In the genomic region with DNA sequence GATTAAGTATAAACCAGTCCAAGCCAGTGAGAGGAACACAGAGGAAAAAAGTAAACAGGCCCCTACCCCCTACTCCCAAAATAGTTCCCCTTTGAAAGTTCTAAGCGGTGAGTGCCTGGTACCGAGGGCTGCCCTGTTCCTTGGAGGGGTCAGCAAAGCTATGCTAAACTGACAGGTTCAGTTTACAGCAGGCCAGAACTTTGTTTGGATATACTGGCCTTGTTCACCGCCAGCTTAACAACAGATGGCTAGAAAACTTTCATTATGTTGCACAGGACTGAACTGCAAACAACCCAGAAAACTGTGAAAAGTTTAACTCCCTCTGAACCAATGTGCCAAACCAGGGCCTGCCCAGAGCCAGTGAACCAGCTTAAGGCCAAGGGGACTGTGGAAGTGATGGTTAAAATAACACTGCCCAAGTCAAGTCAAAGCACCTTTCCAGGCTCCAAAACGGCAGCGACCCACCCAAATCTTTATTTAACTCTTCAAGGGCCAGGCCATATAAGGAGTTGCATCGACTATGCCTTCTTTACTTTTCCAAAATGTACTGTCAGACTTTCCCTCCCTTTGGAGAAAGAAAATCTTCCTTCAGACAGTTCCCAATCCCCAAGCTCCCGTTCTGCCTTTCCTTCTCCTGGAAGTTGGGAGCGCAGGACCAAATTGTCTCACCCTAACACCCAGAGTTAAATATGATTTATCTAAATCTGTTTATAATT, we compare ENCODE assay signal across 1 cellular context.
TF ChIP-seq lines count a peak whose summit lies in the region.

No MANE protein-coding gene starts in this region.

TF ChIP-seq in HepG2, 621 proteins besides CTCF, POLR2A, EP300 and RAD21 (continued from another document):
- no peak for TF ChIP-seq CREB3 (CRISPR knock-in tag; IDR thresholded peaks at IDR 0.05)
- peak; percentile 96 for TF ChIP-seq ZNF652 (CRISPR knock-in tag; IDR thresholded peaks at IDR 0.05; ENCODE audit: borderline replicate concordance, low read depth)
TF ChIP-seq in HepG2: peak in this region for 46.
